Comparison of ENCODE assay signal across 1 cellular context in genomic region chr4:133146192-133146573, GRCh38.
TF ChIP-seq lines count a peak whose summit lies in the region.

No MANE protein-coding gene starts in this region.

TF ChIP-seq in endothelial cell of umbilical vein, 7 proteins besides CTCF, POLR2A, EP300 and RAD21 (continued from another document):
- no peak for TF ChIP-seq EZH2 (IDR thresholded peaks at IDR 0.05; ENCODE audit: borderline replicate concordance, low read depth, low read length, severe bottlenecking)
